In the genomic region with DNA sequence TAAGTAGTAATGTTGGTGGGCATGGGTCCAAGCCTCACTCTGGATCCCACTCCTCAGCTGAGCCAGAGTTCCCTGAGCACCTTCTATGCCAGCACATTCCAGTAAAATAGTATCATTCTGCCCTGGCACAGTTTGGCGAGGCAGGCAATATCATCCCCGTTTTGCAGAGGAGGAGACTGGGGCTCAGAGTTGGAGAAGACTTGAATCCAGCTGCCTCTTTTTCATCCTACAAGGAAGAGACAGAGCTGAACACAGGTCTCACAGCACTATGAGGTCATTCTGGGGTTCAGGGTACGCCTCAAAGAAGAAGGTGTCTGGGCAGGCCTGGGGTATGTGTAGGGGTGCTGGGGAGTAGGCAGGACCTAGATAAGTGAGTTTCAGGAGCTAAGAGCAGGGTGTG, we compare ENCODE assay signal across 21 cellular contexts.
DNase-seq lines count a peak whose midpoint lies in the region; TF ChIP-seq lines count a peak whose summit lies in the region.
"Had no signal": no experiment of that assay in that cellular context is flagged by ENCODE, and none has a peak within 500 bp of the region (broad histone marks: within the 10 kb centered on the region; RNA-seq: fewer than 3 reads in every experiment).

No MANE protein-coding gene starts in this region.

- CTCF ChIA-PET in MCF 10A (lab: Yijun Ruan, JAX) (interaction anchor here (0.6 kb wide), 4 partner anchors 13 to 215 kb away, joined by 3 to 4 read pairs (median 4); no protein-coding TSS in a partner anchor), mammary epithelial cell (lab: Charles Lee; ENCODE audit: low non-redundant PET) (no interaction called here)
- CTCF ChIA-PET in activated naive CD4-positive, alpha-beta T cell treated with anti-CD3 and anti-CD28 coated beads, Interleukin-2, amount 10 ng/mL, durations not matched to agents 7 days and 5 days (lab: Charles Lee), result no interaction called here

- H3K27ac Mint-ChIP-seq in MCF 10A (ENCODE audit: low read depth, unreplicated experiment) (peak overlapping the region; percentile 40), neural crest cell (ENCODE audit: unreplicated experiment) (peak overlapping the region; percentile 62), endothelial cell (ENCODE audit: unreplicated experiment) (no peak overlapping the region)
- H3K27ac Mint-ChIP-seq in activated naive CD4-positive, alpha-beta T cell treated with anti-CD3 and anti-CD28 coated beads, Interleukin-2, amount 10 ng/mL, durations not matched to agents 7 days and 5 days, result no peak overlapping the region
- H3K27ac Mint-ChIP-seq: CD8-positive, alpha-beta memory T cell; HFFc6 had no signal

- no peak overlapping the region for H2AFZ ChIP-seq in mammary epithelial cell (ENCODE audit: low read depth, low read length)

- H3K4me1 ChIP-seq in mammary epithelial cell (ENCODE audit: insufficient read depth, low read length), result peaks cover 4% of the 10 kb centered on the region
- H3K4me1 ChIP-seq: BLaER1 had no signal

- no peak overlapping the region for H3K4me2 ChIP-seq in mammary epithelial cell (ENCODE audit: insufficient read depth, low read depth, low read length)
- H3K4me2 ChIP-seq: BLaER1 had no signal

- H3K4me1 Mint-ChIP-seq in MCF 10A (ENCODE audit: insufficient read depth, unreplicated experiment), result peaks cover 10% of the 10 kb centered on the region
- peaks cover 43% of the 10 kb centered on the region for H3K4me1 Mint-ChIP-seq in neural crest cell
- no peaks in the 10 kb centered on the region for H3K4me1 Mint-ChIP-seq in activated naive CD4-positive, alpha-beta T cell treated with anti-CD3 and anti-CD28 coated beads, Interleukin-2, amount 10 ng/mL, durations not matched to agents 7 days and 5 days
- H3K4me1 Mint-ChIP-seq in endothelial cell (ENCODE audit: unreplicated experiment), result peaks cover 16% of the 10 kb centered on the region
- H3K4me1 Mint-ChIP-seq: CD8-positive, alpha-beta memory T cell had no signal

- no peaks in the 10 kb centered on the region for H3K79me2 ChIP-seq in mammary epithelial cell (ENCODE audit: insufficient read depth, low read length)

- H3K9ac ChIP-seq in mammary epithelial cell (ENCODE audit: insufficient read depth, low read length), result no peak overlapping the region
- H3K9ac ChIP-seq: BLaER1 had no signal

- no peaks in the 10 kb centered on the region for H3K36me3 ChIP-seq in mammary epithelial cell (ENCODE audit: insufficient read depth, low read length)
- H3K36me3 ChIP-seq: BLaER1 had no signal

- BruUV-seq in MCF 10A (replicated peaks; lab: Mats Ljungman, UMichigan), result no TSS peak
- BruUV-seq in mammary epithelial cell (replicated peaks; lab: Mats Ljungman, UMichigan), result no TSS peak

- H3K4me3 ChIP-seq in mammary epithelial cell (replicated peaks in 1 of 3; ENCODE audit: insufficient read depth in 1 of 3, low read depth in 2 of 3, low read length in 3 of 3) (no peak overlapping the region), epithelial cell of esophagus (ENCODE audit: low read length) (no peak overlapping the region)
- H3K4me3 ChIP-seq: BLaER1 had no signal

- intact Hi-C loops in MCF 10A (cut with micrococcal nuclease) (no loop called here), mammary epithelial cell (cut with micrococcal nuclease) (no loop called here)

- no peak for DNase-seq in MCF 10A (ENCODE audit: unreplicated experiment)
- DNase-seq in mammary epithelial cell, result no peak
- peak; percentile 72 for DNase-seq in NCI-H226
- DNase-seq in epithelial cell of esophagus (ENCODE audit: low read depth), result peak; percentile 4
- DNase-seq in neural crest cell (ENCODE audit: low read depth, low spot score), result no peak
- DNase-seq in kidney glomerular epithelial cell (lab: John Stamatoyannopoulos, UW), result no peak
- no peak for DNase-seq in activated naive CD4-positive, alpha-beta T cell treated with anti-CD3 and anti-CD28 coated beads, Interleukin-2, amount 10 ng/mL, durations not matched to agents 7 days and 5 days
- no peak for DNase-seq in endothelial cell (ENCODE audit: low spot score)
- DNase-seq: ACHN; CD8-positive, alpha-beta memory T cell; H7; HFFc6; KG1; NCI-H1105 treated with DMSO at 0.1 percent for 48 hours; NCI-H1694; NCI-H2081; NCI-H2171; NCI-H524 treated with DMSO at 0.1 percent for 48 hours; SHP77 had no signal

- WGBS in mammary epithelial cell (ENCODE audit: low coverage, missing lambda C conversion rate), result 81% methylated on average over 3 of the region's 3 CpGs

- no peaks in the 10 kb centered on the region for H3K27me3 ChIP-seq in mammary epithelial cell (ENCODE audit: insufficient read depth, low read length)
- H3K27me3 ChIP-seq: BLaER1 had no signal

- H3K36me3 Mint-ChIP-seq in MCF 10A (ENCODE audit: insufficient read depth, unreplicated experiment), result no peaks in the 10 kb centered on the region
- peaks cover 2% of the 10 kb centered on the region for H3K36me3 Mint-ChIP-seq in neural crest cell (ENCODE audit: low read depth)
- no peaks in the 10 kb centered on the region for H3K36me3 Mint-ChIP-seq in activated naive CD4-positive, alpha-beta T cell treated with anti-CD3 and anti-CD28 coated beads, Interleukin-2, amount 10 ng/mL, durations not matched to agents 7 days and 5 days
- no peaks in the 10 kb centered on the region for H3K36me3 Mint-ChIP-seq in endothelial cell (ENCODE audit: low read depth, unreplicated experiment)

- in situ Hi-C loops in mammary epithelial cell (cut with MboI; ENCODE audit: low sequenced_read_pairs in 2 of 2), result no loop called here

- H3K9me3 ChIP-seq in mammary epithelial cell (replicated peaks; ENCODE audit: insufficient read depth, low read length), result no peaks in the 10 kb centered on the region
- H3K9me3 ChIP-seq: BLaER1 had no signal

- H3K9me3 Mint-ChIP-seq in MCF 10A (ENCODE audit: unreplicated experiment), result peaks cover 7% of the 10 kb centered on the region
- H3K9me3 Mint-ChIP-seq in neural crest cell, result peaks cover 7% of the 10 kb centered on the region
- H3K9me3 Mint-ChIP-seq in activated naive CD4-positive, alpha-beta T cell treated with anti-CD3 and anti-CD28 coated beads, Interleukin-2, amount 10 ng/mL, durations not matched to agents 7 days and 5 days, result no peaks in the 10 kb centered on the region
- H3K9me3 Mint-ChIP-seq in endothelial cell (ENCODE audit: unreplicated experiment), result no peaks in the 10 kb centered on the region
- H3K9me3 Mint-ChIP-seq: CD8-positive, alpha-beta memory T cell had no signal

- H4K20me1 ChIP-seq in mammary epithelial cell (ENCODE audit: insufficient read depth, low read length), result no peaks in the 10 kb centered on the region
- H4K20me1 ChIP-seq: BLaER1 had no signal

- TF ChIP-seq CTCF in MCF 10A (IDR thresholded peaks at IDR 0.05; ENCODE audit: unreplicated experiment), result no peak
- no peak for TF ChIP-seq CTCF in mammary epithelial cell (conservative IDR thresholded peaks at IDR 0.05 in 1 of 2, IDR thresholded peaks at IDR 0.05 in 1 of 2; ENCODE audit: extremely low read depth in 1 of 2, insufficient read depth in 1 of 2, low read depth in 1 of 2, low read length in 2 of 2)
- no peak for TF ChIP-seq CTCF in epithelial cell of esophagus (IDR thresholded peaks at IDR 0.05; ENCODE audit: insufficient read depth, low read depth, low read length, missing control alignments)
- TF ChIP-seq CTCF in neural crest cell (conservative IDR thresholded peaks at IDR 0.05), result no peak
- no peak for TF ChIP-seq CTCF in endothelial cell (IDR thresholded peaks at IDR 0.05; ENCODE audit: unreplicated experiment)

- H3K27ac ChIP-seq in mammary epithelial cell (ENCODE audit: insufficient read depth, low read depth, low read length), result no peak overlapping the region
- H3K27ac ChIP-seq: 22Rv1, BLaER1 had no signal

- dilution Hi-C loops in mammary epithelial cell (cut with HindIII; ENCODE audit: low sequenced_read_pairs), result no loop called here

- POLR2A ChIA-PET in MCF 10A (lab: Yijun Ruan, JAX), result interaction anchor here (1.4 kb wide), 1 partner anchor 104 kb away, joined by 4 read pairs; the partner anchor contains the start of gene STX18

- H3K27me3 Mint-ChIP-seq in MCF 10A (ENCODE audit: insufficient read depth, unreplicated experiment) (no peaks in the 10 kb centered on the region), neural crest cell (ENCODE audit: low read depth) (no peaks in the 10 kb centered on the region), endothelial cell (ENCODE audit: unreplicated experiment) (peaks cover 2% of the 10 kb centered on the region)
- no peaks in the 10 kb centered on the region for H3K27me3 Mint-ChIP-seq in activated naive CD4-positive, alpha-beta T cell treated with anti-CD3 and anti-CD28 coated beads, Interleukin-2, amount 10 ng/mL, durations not matched to agents 7 days and 5 days
- H3K27me3 Mint-ChIP-seq: CD8-positive, alpha-beta memory T cell had no signal

- H3K4me3 Mint-ChIP-seq in MCF 10A (ENCODE audit: unreplicated experiment) (no peak overlapping the region), neural crest cell (no peak overlapping the region), endothelial cell (ENCODE audit: unreplicated experiment) (no peak overlapping the region)
- no peak overlapping the region for H3K4me3 Mint-ChIP-seq in activated naive CD4-positive, alpha-beta T cell treated with anti-CD3 and anti-CD28 coated beads, Interleukin-2, amount 10 ng/mL, durations not matched to agents 7 days and 5 days
- H3K4me3 Mint-ChIP-seq: CD8-positive, alpha-beta memory T cell; HFFc6 had no signal

Comparison
In these comparisons a context has a peak if more than half of its experiments do, and no peak if none do; other contexts are left out.
1. DNase-seq: peak in NCI-H226 (single experiment) and epithelial cell of esophagus (single experiment); none in MCF 10A (single experiment), mammary epithelial cell (single experiment), neural crest cell (single experiment), kidney glomerular epithelial cell (single experiment), activated naive CD4-positive, alpha-beta T cell treated with anti-CD3 and anti-CD28 coated beads, Interleukin-2, amount 10 ng/mL, durations not matched to agents 7 days and 5 days (single experiment) and endothelial cell (single experiment).
2. H3K27ac Mint-ChIP-seq: peak in MCF 10A (single experiment) and neural crest cell (single experiment); none in activated naive CD4-positive, alpha-beta T cell treated with anti-CD3 and anti-CD28 coated beads, Interleukin-2, amount 10 ng/mL, durations not matched to agents 7 days and 5 days (single experiment) and endothelial cell (single experiment).